ENCODE assay signal across 1 cellular context in the genomic region with DNA sequence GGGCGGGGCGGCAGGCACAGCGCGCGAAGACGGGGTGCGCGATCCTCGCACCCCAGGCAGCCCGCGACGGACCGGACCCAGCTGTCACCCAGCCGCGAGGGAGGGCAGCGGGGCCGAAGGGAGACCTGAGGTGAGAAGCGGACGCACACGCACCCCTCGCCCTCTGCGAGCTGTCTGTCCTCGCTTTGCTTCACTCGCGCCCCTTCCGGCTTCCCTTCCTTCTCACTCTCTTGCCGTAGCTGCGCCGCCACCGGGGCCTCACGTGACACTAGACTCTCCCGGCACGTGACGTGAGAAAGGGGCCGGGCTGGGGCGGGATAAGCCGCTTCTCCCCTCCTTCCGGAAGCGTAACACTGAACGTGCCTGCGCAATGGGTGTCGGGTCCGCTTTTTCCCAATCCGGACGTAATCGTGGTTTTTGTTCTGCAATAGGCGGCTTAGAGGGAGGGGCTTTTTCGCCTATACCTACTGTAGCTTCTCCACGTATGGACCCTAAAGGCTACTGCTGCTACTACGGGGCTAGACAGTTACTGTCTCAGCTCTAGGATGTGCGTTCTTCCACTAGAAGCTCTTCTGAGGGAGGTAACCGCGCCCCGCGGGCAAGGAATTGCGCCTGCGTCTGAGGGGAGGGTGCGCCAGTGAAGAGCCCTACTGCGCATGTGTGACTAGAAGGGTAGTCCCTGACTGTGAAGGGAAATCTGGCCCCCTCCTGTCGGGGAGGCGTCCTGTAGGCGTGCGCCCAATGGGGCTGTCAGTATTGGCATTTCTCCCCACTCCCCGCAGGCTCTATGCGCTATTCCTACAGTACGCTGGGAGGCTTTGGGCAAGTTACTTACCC.
TF ChIP-seq lines count a peak whose summit lies in the region.

A gene (minus strand): TSS at position 270 of the 837 bp plus-strand sequence. CDS start 434 bp downstream, outside the sequence.
A gene with protein sequence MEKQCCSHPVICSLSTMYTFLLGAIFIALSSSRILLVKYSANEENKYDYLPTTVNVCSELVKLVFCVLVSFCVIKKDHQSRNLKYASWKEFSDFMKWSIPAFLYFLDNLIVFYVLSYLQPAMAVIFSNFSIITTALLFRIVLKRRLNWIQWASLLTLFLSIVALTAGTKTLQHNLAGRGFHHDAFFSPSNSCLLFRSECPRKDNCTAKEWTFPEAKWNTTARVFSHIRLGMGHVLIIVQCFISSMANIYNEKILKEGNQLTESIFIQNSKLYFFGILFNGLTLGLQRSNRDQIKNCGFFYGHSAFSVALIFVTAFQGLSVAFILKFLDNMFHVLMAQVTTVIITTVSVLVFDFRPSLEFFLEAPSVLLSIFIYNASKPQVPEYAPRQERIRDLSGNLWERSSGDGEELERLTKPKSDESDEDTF (plus strand): TSS at position 353 of the 837 bp plus-strand sequence. CDS start 1,359 bp downstream, outside the sequence.

TF ChIP-seq in HepG2, 621 proteins besides CTCF, POLR2A, EP300 and RAD21 (continued from another document and continues in another):
- TF ChIP-seq, protein P1, sequence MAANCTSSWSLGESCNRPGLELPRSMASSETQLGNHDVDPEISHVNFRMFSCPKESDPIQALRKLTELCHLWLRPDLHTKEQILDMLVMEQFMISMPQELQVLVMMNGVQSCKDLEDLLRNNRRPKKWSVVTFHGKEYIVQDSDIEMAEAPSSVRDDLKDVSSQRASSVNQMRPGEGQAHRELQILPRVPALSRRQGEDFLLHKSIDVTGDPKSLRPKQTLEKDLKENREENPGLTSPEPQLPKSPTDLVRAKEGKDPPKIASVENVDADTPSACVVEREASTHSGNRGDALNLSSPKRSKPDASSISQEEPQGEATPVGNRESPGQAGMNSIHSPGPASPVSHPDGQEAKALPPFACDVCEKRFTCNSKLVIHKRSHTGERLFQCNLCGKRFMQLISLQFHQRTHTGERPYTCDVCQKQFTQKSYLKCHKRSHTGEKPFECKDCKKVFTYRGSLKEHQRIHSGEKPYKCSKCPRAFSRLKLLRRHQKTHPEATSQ (CRISPR knock-in tag; IDR thresholded peaks at IDR 0.05; ENCODE audit: borderline replicate concordance), result 0 out of 2 replicates have a peak, but pooled peaks have one; percentile 57
- TF ChIP-seq SMAD3 (CRISPR knock-in tag; IDR thresholded peaks at IDR 0.05) (peak; percentile 39; the same call in 1 of the 2 replicates), PRMT3 (CRISPR knock-in tag; IDR thresholded peaks at IDR 0.05; ENCODE audit: borderline replicate concordance, low read depth) (no peak), KMT2B (CRISPR knock-in tag; IDR thresholded peaks at IDR 0.05) (peak; percentile 90), ZNF552 (CRISPR knock-in tag; IDR thresholded peaks at IDR 0.05; ENCODE audit: borderline replicate concordance) (peak; percentile 62; the same call in 1 of the 2 replicates), MEIS1 (CRISPR knock-in tag; IDR thresholded peaks at IDR 0.05; ENCODE audit: borderline replicate concordance) (no peak; the same call in 1 of the 2 replicates), REL (CRISPR knock-in tag; conservative IDR thresholded peaks at IDR 0.05) (no peak), ZBTB38 (CRISPR knock-in tag; IDR thresholded peaks at IDR 0.05) (no peak), NFKBIZ (CRISPR knock-in tag; IDR thresholded peaks at IDR 0.05) (0 out of 2 replicates have a peak, but pooled peaks have one; percentile 43), RFX5 (IDR thresholded peaks at IDR 0.05; ENCODE audit: low read depth, low read length) (no peak), ZNF572 (CRISPR knock-in tag; IDR thresholded peaks at IDR 0.05) (no peak; the same call in 1 of the 2 replicates), HOXA3 (CRISPR knock-in tag; IDR thresholded peaks at IDR 0.05) (peak; percentile 81), POGZ (CRISPR knock-in tag; IDR thresholded peaks at IDR 0.05) (peak; percentile 92), ATF7 (IDR thresholded peaks at IDR 0.05) (no peak), ATF7 (CRISPR knock-in tag; IDR thresholded peaks at IDR 0.05) (no peak; the same call in 1 of the 2 replicates), RARG (CRISPR knock-in tag; IDR thresholded peaks at IDR 0.05; ENCODE audit: low read depth) (no peak), HIVEP1 (CRISPR knock-in tag; IDR thresholded peaks at IDR 0.05) (peak; percentile 72), ZNF333 (CRISPR knock-in tag; IDR thresholded peaks at IDR 0.05; ENCODE audit: borderline replicate concordance) (0 out of 2 replicates have a peak, but pooled peaks have one; percentile 44), TOPORS (CRISPR knock-in tag; IDR thresholded peaks at IDR 0.05) (peak; percentile 76; the same call in 1 of the 2 replicates), ZNF207 (IDR thresholded peaks at IDR 0.05; ENCODE audit: borderline replicate concordance) (no peak), ZFYVE20 (CRISPR knock-in tag; IDR thresholded peaks at IDR 0.05; ENCODE audit: borderline replicate concordance, low read depth) (no peak), ZNF589 (CRISPR knock-in tag; conservative IDR thresholded peaks at IDR 0.05) (0 out of 2 replicates have a peak, but pooled peaks have one; percentile 75), ZFP82 (CRISPR knock-in tag; IDR thresholded peaks at IDR 0.05; ENCODE audit: borderline replicate concordance) (no peak), RBFOX2 (IDR thresholded peaks at IDR 0.05; ENCODE audit: low read depth, low read length) (peak; percentile 82), ZNF709 (CRISPR knock-in tag; IDR thresholded peaks at IDR 0.05) (peak; percentile 64; the same call in 1 of the 2 replicates), SOX13 (IDR thresholded peaks at IDR 0.05) (no peak; the same call in 1 of the 2 replicates), SOX13 (CRISPR knock-in tag; conservative IDR thresholded peaks at IDR 0.05 in 1 of 2, IDR thresholded peaks at IDR 0.05 in 1 of 2) (peak in 1 of 2 experiments; percentile 46; a peak in 1 of 4 replicates), SPEN (CRISPR knock-in tag; IDR thresholded peaks at IDR 0.05; ENCODE audit: low read depth) (peak; percentile 85), SP1 (IDR thresholded peaks at IDR 0.05) (no peak; the same call in 1 of the 2 replicates), SP1 (CRISPR knock-in tag; IDR thresholded peaks at IDR 0.05) (no peak)
- TF ChIP-seq, protein P2, sequence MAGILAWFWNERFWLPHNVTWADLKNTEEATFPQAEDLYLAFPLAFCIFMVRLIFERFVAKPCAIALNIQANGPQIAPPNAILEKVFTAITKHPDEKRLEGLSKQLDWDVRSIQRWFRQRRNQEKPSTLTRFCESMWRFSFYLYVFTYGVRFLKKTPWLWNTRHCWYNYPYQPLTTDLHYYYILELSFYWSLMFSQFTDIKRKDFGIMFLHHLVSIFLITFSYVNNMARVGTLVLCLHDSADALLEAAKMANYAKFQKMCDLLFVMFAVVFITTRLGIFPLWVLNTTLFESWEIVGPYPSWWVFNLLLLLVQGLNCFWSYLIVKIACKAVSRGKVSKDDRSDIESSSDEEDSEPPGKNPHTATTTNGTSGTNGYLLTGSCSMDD (CRISPR knock-in tag; IDR thresholded peaks at IDR 0.05), result no peak
- TF ChIP-seq, protein P3, sequence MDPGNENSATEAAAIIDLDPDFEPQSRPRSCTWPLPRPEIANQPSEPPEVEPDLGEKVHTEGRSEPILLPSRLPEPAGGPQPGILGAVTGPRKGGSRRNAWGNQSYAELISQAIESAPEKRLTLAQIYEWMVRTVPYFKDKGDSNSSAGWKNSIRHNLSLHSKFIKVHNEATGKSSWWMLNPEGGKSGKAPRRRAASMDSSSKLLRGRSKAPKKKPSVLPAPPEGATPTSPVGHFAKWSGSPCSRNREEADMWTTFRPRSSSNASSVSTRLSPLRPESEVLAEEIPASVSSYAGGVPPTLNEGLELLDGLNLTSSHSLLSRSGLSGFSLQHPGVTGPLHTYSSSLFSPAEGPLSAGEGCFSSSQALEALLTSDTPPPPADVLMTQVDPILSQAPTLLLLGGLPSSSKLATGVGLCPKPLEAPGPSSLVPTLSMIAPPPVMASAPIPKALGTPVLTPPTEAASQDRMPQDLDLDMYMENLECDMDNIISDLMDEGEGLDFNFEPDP (CRISPR knock-in tag; conservative IDR thresholded peaks at IDR 0.05), result no peak
- TF ChIP-seq, protein P4, sequence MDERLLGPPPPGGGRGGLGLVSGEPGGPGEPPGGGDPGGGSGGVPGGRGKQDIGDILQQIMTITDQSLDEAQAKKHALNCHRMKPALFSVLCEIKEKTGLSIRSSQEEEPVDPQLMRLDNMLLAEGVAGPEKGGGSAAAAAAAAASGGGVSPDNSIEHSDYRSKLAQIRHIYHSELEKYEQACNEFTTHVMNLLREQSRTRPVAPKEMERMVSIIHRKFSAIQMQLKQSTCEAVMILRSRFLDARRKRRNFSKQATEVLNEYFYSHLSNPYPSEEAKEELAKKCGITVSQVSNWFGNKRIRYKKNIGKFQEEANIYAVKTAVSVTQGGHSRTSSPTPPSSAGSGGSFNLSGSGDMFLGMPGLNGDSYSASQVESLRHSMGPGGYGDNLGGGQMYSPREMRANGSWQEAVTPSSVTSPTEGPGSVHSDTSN (CRISPR knock-in tag; IDR thresholded peaks at IDR 0.05), result peak; percentile 50; the same call in 1 of the 2 replicates
- TF ChIP-seq, protein P5, sequence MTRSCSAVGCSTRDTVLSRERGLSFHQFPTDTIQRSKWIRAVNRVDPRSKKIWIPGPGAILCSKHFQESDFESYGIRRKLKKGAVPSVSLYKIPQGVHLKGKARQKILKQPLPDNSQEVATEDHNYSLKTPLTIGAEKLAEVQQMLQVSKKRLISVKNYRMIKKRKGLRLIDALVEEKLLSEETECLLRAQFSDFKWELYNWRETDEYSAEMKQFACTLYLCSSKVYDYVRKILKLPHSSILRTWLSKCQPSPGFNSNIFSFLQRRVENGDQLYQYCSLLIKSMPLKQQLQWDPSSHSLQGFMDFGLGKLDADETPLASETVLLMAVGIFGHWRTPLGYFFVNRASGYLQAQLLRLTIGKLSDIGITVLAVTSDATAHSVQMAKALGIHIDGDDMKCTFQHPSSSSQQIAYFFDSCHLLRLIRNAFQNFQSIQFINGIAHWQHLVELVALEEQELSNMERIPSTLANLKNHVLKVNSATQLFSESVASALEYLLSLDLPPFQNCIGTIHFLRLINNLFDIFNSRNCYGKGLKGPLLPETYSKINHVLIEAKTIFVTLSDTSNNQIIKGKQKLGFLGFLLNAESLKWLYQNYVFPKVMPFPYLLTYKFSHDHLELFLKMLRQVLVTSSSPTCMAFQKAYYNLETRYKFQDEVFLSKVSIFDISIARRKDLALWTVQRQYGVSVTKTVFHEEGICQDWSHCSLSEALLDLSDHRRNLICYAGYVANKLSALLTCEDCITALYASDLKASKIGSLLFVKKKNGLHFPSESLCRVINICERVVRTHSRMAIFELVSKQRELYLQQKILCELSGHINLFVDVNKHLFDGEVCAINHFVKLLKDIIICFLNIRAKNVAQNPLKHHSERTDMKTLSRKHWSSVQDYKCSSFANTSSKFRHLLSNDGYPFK (CRISPR knock-in tag; IDR thresholded peaks at IDR 0.05; ENCODE audit: borderline replicate concordance), result peak; percentile 44; the same call in 1 of the 2 replicates
- TF ChIP-seq, protein P6, sequence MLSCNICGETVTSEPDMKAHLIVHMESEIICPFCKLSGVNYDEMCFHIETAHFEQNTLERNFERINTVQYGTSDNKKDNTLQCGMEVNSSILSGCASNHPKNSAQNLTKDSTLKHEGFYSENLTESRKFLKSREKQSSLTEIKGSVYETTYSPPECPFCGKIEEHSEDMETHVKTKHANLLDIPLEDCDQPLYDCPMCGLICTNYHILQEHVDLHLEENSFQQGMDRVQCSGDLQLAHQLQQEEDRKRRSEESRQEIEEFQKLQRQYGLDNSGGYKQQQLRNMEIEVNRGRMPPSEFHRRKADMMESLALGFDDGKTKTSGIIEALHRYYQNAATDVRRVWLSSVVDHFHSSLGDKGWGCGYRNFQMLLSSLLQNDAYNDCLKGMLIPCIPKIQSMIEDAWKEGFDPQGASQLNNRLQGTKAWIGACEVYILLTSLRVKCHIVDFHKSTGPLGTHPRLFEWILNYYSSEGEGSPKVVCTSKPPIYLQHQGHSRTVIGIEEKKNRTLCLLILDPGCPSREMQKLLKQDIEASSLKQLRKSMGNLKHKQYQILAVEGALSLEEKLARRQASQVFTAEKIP (CRISPR knock-in tag; IDR thresholded peaks at IDR 0.05; ENCODE audit: borderline replicate concordance), result no peak
- TF ChIP-seq, protein P7, sequence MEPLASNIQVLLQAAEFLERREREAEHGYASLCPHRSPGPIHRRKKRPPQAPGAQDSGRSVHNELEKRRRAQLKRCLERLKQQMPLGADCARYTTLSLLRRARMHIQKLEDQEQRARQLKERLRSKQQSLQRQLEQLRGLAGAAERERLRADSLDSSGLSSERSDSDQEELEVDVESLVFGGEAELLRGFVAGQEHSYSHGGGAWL (CRISPR knock-in tag; IDR thresholded peaks at IDR 0.05), result peak; percentile 85
- TF ChIP-seq, protein P8, sequence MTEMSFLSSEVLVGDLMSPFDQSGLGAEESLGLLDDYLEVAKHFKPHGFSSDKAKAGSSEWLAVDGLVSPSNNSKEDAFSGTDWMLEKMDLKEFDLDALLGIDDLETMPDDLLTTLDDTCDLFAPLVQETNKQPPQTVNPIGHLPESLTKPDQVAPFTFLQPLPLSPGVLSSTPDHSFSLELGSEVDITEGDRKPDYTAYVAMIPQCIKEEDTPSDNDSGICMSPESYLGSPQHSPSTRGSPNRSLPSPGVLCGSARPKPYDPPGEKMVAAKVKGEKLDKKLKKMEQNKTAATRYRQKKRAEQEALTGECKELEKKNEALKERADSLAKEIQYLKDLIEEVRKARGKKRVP (CRISPR knock-in tag; IDR thresholded peaks at IDR 0.05), result peak in 1 of 2 experiments; percentile 74; a peak in 2 of 4 replicates
- TF ChIP-seq, protein P9, sequence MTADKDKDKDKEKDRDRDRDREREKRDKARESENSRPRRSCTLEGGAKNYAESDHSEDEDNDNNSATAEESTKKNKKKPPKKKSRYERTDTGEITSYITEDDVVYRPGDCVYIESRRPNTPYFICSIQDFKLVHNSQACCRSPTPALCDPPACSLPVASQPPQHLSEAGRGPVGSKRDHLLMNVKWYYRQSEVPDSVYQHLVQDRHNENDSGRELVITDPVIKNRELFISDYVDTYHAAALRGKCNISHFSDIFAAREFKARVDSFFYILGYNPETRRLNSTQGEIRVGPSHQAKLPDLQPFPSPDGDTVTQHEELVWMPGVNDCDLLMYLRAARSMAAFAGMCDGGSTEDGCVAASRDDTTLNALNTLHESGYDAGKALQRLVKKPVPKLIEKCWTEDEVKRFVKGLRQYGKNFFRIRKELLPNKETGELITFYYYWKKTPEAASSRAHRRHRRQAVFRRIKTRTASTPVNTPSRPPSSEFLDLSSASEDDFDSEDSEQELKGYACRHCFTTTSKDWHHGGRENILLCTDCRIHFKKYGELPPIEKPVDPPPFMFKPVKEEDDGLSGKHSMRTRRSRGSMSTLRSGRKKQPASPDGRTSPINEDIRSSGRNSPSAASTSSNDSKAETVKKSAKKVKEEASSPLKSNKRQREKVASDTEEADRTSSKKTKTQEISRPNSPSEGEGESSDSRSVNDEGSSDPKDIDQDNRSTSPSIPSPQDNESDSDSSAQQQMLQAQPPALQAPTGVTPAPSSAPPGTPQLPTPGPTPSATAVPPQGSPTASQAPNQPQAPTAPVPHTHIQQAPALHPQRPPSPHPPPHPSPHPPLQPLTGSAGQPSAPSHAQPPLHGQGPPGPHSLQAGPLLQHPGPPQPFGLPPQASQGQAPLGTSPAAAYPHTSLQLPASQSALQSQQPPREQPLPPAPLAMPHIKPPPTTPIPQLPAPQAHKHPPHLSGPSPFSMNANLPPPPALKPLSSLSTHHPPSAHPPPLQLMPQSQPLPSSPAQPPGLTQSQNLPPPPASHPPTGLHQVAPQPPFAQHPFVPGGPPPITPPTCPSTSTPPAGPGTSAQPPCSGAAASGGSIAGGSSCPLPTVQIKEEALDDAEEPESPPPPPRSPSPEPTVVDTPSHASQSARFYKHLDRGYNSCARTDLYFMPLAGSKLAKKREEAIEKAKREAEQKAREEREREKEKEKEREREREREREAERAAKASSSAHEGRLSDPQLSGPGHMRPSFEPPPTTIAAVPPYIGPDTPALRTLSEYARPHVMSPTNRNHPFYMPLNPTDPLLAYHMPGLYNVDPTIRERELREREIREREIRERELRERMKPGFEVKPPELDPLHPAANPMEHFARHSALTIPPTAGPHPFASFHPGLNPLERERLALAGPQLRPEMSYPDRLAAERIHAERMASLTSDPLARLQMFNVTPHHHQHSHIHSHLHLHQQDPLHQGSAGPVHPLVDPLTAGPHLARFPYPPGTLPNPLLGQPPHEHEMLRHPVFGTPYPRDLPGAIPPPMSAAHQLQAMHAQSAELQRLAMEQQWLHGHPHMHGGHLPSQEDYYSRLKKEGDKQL (CRISPR knock-in tag; IDR thresholded peaks at IDR 0.05; ENCODE audit: low read depth), result no peak; the same call in 1 of the 2 replicates
